ENCODE assay signal across 37 cellular contexts in the genomic region with DNA sequence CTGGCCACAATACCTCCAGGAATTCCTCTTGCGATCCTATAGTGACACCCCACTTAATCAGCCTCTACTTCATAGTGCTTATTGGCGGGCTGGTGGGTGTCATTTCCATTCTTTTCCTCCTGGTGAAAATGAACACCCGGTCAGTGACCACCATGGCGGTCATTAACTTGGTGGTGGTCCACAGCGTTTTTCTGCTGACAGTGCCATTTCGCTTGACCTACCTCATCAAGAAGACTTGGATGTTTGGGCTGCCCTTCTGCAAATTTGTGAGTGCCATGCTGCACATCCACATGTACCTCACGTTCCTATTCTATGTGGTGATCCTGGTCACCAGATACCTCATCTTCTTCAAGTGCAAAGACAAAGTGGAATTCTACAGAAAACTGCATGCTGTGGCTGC. TPM values are rescaled to one million over a fixed set of nuclear protein-coding genes. Genes with fewer than 3 reads are reported as not detected.
"Had no signal": no experiment of that assay in that cellular context is flagged by ENCODE, and none has a peak within 500 bp of the region (broad histone marks: within the 10 kb centered on the region; RNA-seq: fewer than 3 reads in every experiment).

No MANE protein-coding gene starts in this region.

- H3K27ac Mint-ChIP-seq: activated B cell treated with CpG ODN at 0.5 μM for 24 hours; activated CD4-positive, alpha-beta memory T cell treated with anti-CD3 and anti-CD28 coated beads for 36 hours; activated CD4-positive, alpha-beta T cell treated with anti-CD3 and anti-CD28 coated beads, Interleukin-2, amount 10 ng/mL, durations not matched to agents 24 days and 14 days; activated CD8-positive, alpha-beta T cell treated with anti-CD3 and anti-CD28 coated beads for 36 hours; activated naive CD4-positive, alpha-beta T cell treated with anti-CD3 and anti-CD28 coated beads for 36 hours; activated naive CD4-positive, alpha-beta T cell treated with anti-CD3 and anti-CD28 coated beads, Interleukin-2, amount 50 U/mL, for 72 hours; activated naive CD8-positive, alpha-beta T cell treated with anti-CD3 and anti-CD28 coated beads for 36 hours; activated T-cell treated with anti-CD3 and anti-CD28 coated beads, Interleukin-2, amount 50 U/mL, for 72 hours; activated T-helper 1 cell treated with anti-CD3 and anti-CD28 coated beads, Interleukin-12 subunit alpha, Interleukin-12 subunit beta, Interleukin-2, Interleukin-4 antibody, amounts not matched to agents 30 ng/mL and 10 ng/mL and 1 ng/mL, durations not matched to agents 14 hours and 24 hours and 36 hours; activated T-helper 17 cell treated with anti-CD3 and anti-CD28 coated beads, Interleukin-2, amount 50 U/mL, for 72 hours; T-helper 1 cell treated with Interleukin-12 subunit alpha and Interleukin-12 subunit beta and Interleukin-4 antibody, amounts not matched to agents 30 μg/mL and 1 μg/mL, for 36 hours; T-helper 2 cell treated with Interferon-gamma antibody and Interleukin-4, amounts not matched to agents 5 μg/mL and 100 μg/mL, for 36 hours had no signal

- H3K4me3 ChIP-seq: adrenal gland, body of pancreas, breast epithelium had no signal

- H3K36me3 Mint-ChIP-seq: activated CD4-positive, alpha-beta memory T cell treated with anti-CD3 and anti-CD28 coated beads for 36 hours; activated naive CD4-positive, alpha-beta T cell treated with anti-CD3 and anti-CD28 coated beads, Interleukin-2, amount 50 U/mL, for 72 hours; activated naive CD8-positive, alpha-beta T cell treated with anti-CD3 and anti-CD28 coated beads for 36 hours had no signal

- DNase-seq: activated B cell treated with CpG ODN at 0.5 μM for 24 hours; activated CD4-positive, alpha-beta memory T cell treated with anti-CD3 and anti-CD28 coated beads for 36 hours; activated CD4-positive, alpha-beta T cell treated with anti-CD3 and anti-CD28 coated beads for 4 hours; activated CD4-positive, alpha-beta T cell treated with anti-CD3 and anti-CD28 coated beads, Interleukin-2, amount 10 ng/mL, durations not matched to agents 24 days and 14 days; activated CD4-positive, alpha-beta T cell treated with anti-CD3 and anti-CD28 coated beads, Interleukin-2, amount 50 U/mL, for 1 hour; activated CD4-positive, alpha-beta T cell treated with anti-CD3 and anti-CD28 coated beads, Interleukin-2, amount 50 U/mL, for 4 hours; activated CD4-positive, CD25-positive, alpha-beta regulatory T cell treated with anti-CD3 and anti-CD28 coated beads, Interleukin-2, amount 50 U/mL, for 72 hours; activated CD8-positive, alpha-beta memory T cell treated with anti-CD3 and anti-CD28 coated beads, Interleukin-2, amount 50 U/mL, for 4 hours; activated CD8-positive, alpha-beta T cell treated with anti-CD3 and anti-CD28 coated beads for 36 hours; activated effector memory CD4-positive, alpha-beta T cell treated with anti-CD3 and anti-CD28 coated beads, Interleukin-2, amount 50 U/mL, for 16 hours; activated gamma-delta T cell treated with Interleukin-2 at 50 U/mL for 16 hours; activated naive CD4-positive, alpha-beta T cell; activated naive CD4-positive, alpha-beta T cell treated with anti-CD3 and anti-CD28 coated beads for 36 hours; activated naive CD4-positive, alpha-beta T cell treated with anti-CD3 and anti-CD28 coated beads, Interleukin-2, amount 50 U/mL, for 16 hours; activated naive CD8-positive, alpha-beta T cell treated with anti-CD3 and anti-CD28 coated beads for 36 hours; activated T-cell treated with anti-CD3 and anti-CD28 coated beads for 4 hours; activated T-cell treated with anti-CD3 and anti-CD28 coated beads, Interleukin-2, amount 50 U/mL, for 1 hour; activated T-cell treated with anti-CD3 and anti-CD28 coated beads, Interleukin-2, amount 50 U/mL, for 4 hours; activated T-cell treated with anti-CD3 and anti-CD28 coated beads, Interleukin-2, amount 50 U/mL, for 72 hours; adrenal gland; amniotic stem cell; body of pancreas; brain microvascular endothelial cell; central memory CD4-positive, alpha-beta T cell; T-helper 2 cell; T-helper 9 cell had no signal

- H3K4me1 Mint-ChIP-seq: activated B cell treated with CpG ODN at 0.5 μM for 24 hours; activated CD4-positive, alpha-beta T cell treated with anti-CD3 and anti-CD28 coated beads, Interleukin-2, amount 10 ng/mL, durations not matched to agents 24 days and 14 days; activated naive CD8-positive, alpha-beta T cell treated with anti-CD3 and anti-CD28 coated beads for 36 hours; activated T-helper 17 cell treated with anti-CD3 and anti-CD28 coated beads, Interleukin-2, amount 50 U/mL, for 72 hours had no signal

- H3K27me3 Mint-ChIP-seq: activated B cell treated with CpG ODN at 0.5 μM for 24 hours; activated CD4-positive, alpha-beta memory T cell treated with anti-CD3 and anti-CD28 coated beads for 36 hours; activated CD8-positive, alpha-beta T cell treated with anti-CD3 and anti-CD28 coated beads for 36 hours had no signal

- H3K27ac ChIP-seq: adrenal gland, body of pancreas, brain microvascular endothelial cell, breast epithelium, VCaP had no signal

- H3K4me1 ChIP-seq: adrenal gland, body of pancreas, breast epithelium had no signal

- H3K9me3 ChIP-seq: adrenal gland, body of pancreas, breast epithelium had no signal

- ATAC-seq: activated CD8-positive, alpha-beta T cell treated with anti-CD3 and anti-CD28 coated beads for 36 hours; activated naive CD4-positive, alpha-beta T cell treated with anti-CD3 and anti-CD28 coated beads, Interleukin-2, amount 50 U/mL, for 72 hours; activated T-cell treated with anti-CD3 and anti-CD28 coated beads, Interleukin-2, amount 50 U/mL, for 4 hours; activated T-cell treated with anti-CD3 and anti-CD28 coated beads, Interleukin-2, amount 50 U/mL, for 72 hours; activated T-helper 17 cell treated with anti-CD3 and anti-CD28 coated beads, Interleukin-2, amount 50 U/mL, for 72 hours; body of pancreas had no signal

- H3K27me3 ChIP-seq: adrenal gland, body of pancreas, brain microvascular endothelial cell, breast epithelium had no signal

- H3K4me3 Mint-ChIP-seq: activated B cell treated with CpG ODN at 0.5 μM for 24 hours; activated CD4-positive, alpha-beta memory T cell treated with anti-CD3 and anti-CD28 coated beads for 36 hours; activated CD4-positive, alpha-beta T cell treated with anti-CD3 and anti-CD28 coated beads, Interleukin-2, amount 10 ng/mL, durations not matched to agents 24 days and 14 days; activated CD8-positive, alpha-beta T cell treated with anti-CD3 and anti-CD28 coated beads for 36 hours; activated naive CD4-positive, alpha-beta T cell treated with anti-CD3 and anti-CD28 coated beads for 36 hours; activated naive CD8-positive, alpha-beta T cell treated with anti-CD3 and anti-CD28 coated beads for 36 hours; activated T-cell treated with anti-CD3 and anti-CD28 coated beads, Interleukin-2, amount 50 U/mL, for 4 hours; activated T-cell treated with anti-CD3 and anti-CD28 coated beads, Interleukin-2, amount 50 U/mL, for 72 hours; activated T-helper 1 cell treated with anti-CD3 and anti-CD28 coated beads, Interleukin-12 subunit alpha, Interleukin-12 subunit beta, Interleukin-2, Interleukin-4 antibody, amounts not matched to agents 30 ng/mL and 10 ng/mL and 1 ng/mL, durations not matched to agents 14 hours and 24 hours and 36 hours; activated T-helper 17 cell treated with anti-CD3 and anti-CD28 coated beads, Interleukin-2, amount 50 U/mL, for 72 hours; T-helper 1 cell treated with Interleukin-12 subunit alpha and Interleukin-12 subunit beta and Interleukin-4 antibody, amounts not matched to agents 30 μg/mL and 1 μg/mL, for 36 hours; T-helper 2 cell treated with Interferon-gamma antibody and Interleukin-4, amounts not matched to agents 5 μg/mL and 100 μg/mL, for 36 hours had no signal

- FAIRE-seq: astrocyte, TTC549 had no signal

- H3K9me3 Mint-ChIP-seq: activated B cell treated with CpG ODN at 0.5 μM for 24 hours; activated CD4-positive, alpha-beta memory T cell treated with anti-CD3 and anti-CD28 coated beads for 36 hours; activated CD4-positive, alpha-beta T cell treated with anti-CD3 and anti-CD28 coated beads, Interleukin-2, amount 10 ng/mL, durations not matched to agents 24 days and 14 days; activated CD8-positive, alpha-beta T cell treated with anti-CD3 and anti-CD28 coated beads for 36 hours; activated naive CD4-positive, alpha-beta T cell treated with anti-CD3 and anti-CD28 coated beads for 36 hours; activated naive CD4-positive, alpha-beta T cell treated with anti-CD3 and anti-CD28 coated beads, Interleukin-2, amount 50 U/mL, for 72 hours; activated naive CD8-positive, alpha-beta T cell treated with anti-CD3 and anti-CD28 coated beads for 36 hours; activated T-cell treated with anti-CD3 and anti-CD28 coated beads, Interleukin-2, amount 50 U/mL, for 4 hours; activated T-cell treated with anti-CD3 and anti-CD28 coated beads, Interleukin-2, amount 50 U/mL, for 72 hours; activated T-helper 1 cell treated with anti-CD3 and anti-CD28 coated beads, Interleukin-12 subunit alpha, Interleukin-12 subunit beta, Interleukin-2, Interleukin-4 antibody, amounts not matched to agents 30 ng/mL and 10 ng/mL and 1 ng/mL, durations not matched to agents 14 hours and 24 hours and 36 hours; activated T-helper 17 cell treated with anti-CD3 and anti-CD28 coated beads, Interleukin-2, amount 50 U/mL, for 72 hours; T-helper 1 cell treated with Interleukin-12 subunit alpha and Interleukin-12 subunit beta and Interleukin-4 antibody, amounts not matched to agents 30 μg/mL and 1 μg/mL, for 36 hours; T-helper 2 cell treated with Interferon-gamma antibody and Interleukin-4, amounts not matched to agents 5 μg/mL and 100 μg/mL, for 36 hours had no signal

- H3K36me3 ChIP-seq: adrenal gland, brain microvascular endothelial cell, breast epithelium had no signal

RNA-seq across cellular contexts. Expression of gene GPR141, which starts 56.8 kb away (rescaled TPM):
- total RNA-seq: activated B cell treated with CpG ODN at 0.5 μM for 24 hours; activated CD4-positive, alpha-beta memory T cell treated with anti-CD3 and anti-CD28 coated beads for 36 hours; activated CD4-positive, alpha-beta T cell treated with anti-CD3 and anti-CD28 coated beads, Interleukin-2, amount 10 ng/mL, durations not matched to agents 24 days and 14 days; activated CD8-positive, alpha-beta memory T cell treated with anti-CD3 and anti-CD28 coated beads for 36 hours; activated CD8-positive, alpha-beta T cell treated with anti-CD3 and anti-CD28 coated beads for 36 hours; activated naive CD4-positive, alpha-beta T cell treated with anti-CD3 and anti-CD28 coated beads for 36 hours; activated naive CD4-positive, alpha-beta T cell treated with anti-CD3 and anti-CD28 coated beads, Interleukin-2, amount 50 U/mL, for 72 hours; activated naive CD8-positive, alpha-beta T cell treated with anti-CD3 and anti-CD28 coated beads for 36 hours; activated T-cell treated with anti-CD3 and anti-CD28 coated beads, Interleukin-2, amount 50 U/mL, for 72 hours; activated T-helper 1 cell treated with anti-CD3 and anti-CD28 coated beads, Interleukin-12 subunit alpha, Interleukin-12 subunit beta, Interleukin-2, Interleukin-4 antibody, amounts not matched to agents 30 ng/mL and 10 ng/mL and 1 ng/mL, durations not matched to agents 14 hours and 24 hours and 36 hours; activated T-helper 17 cell treated with anti-CD3 and anti-CD28 coated beads, Interleukin-2, amount 50 U/mL, for 72 hours; astrocyte; cerebellum had no signal
